Comparison of ENCODE assay signal across 8 cellular contexts in genomic region chr13:50348402-50348801, GRCh38.
"Had no signal": no experiment of that assay in that cellular context is flagged by ENCODE, and none has a peak within 500 bp of the region (broad histone marks: within the 10 kb centered on the region; RNA-seq: fewer than 3 reads in every experiment).

No MANE protein-coding gene starts in this region.

- H3K4me3 Mint-ChIP-seq: GM23338, H9 had no signal

- H3K27ac Mint-ChIP-seq: GM23338, H9, IgD-negative memory B cell had no signal

- H3K9me3 Mint-ChIP-seq: GM23338, H9, IgD-negative memory B cell had no signal

- H3K4me3 ChIP-seq: GM23338 had no signal

- H3K27ac ChIP-seq: HL-60 had no signal

- DNase-seq: H9, HCEC 1CT had no signal

- ATAC-seq: GM23338 had no signal

- FAIRE-seq: H1, H54, HepG2 had no signal
